In the genomic region with DNA sequence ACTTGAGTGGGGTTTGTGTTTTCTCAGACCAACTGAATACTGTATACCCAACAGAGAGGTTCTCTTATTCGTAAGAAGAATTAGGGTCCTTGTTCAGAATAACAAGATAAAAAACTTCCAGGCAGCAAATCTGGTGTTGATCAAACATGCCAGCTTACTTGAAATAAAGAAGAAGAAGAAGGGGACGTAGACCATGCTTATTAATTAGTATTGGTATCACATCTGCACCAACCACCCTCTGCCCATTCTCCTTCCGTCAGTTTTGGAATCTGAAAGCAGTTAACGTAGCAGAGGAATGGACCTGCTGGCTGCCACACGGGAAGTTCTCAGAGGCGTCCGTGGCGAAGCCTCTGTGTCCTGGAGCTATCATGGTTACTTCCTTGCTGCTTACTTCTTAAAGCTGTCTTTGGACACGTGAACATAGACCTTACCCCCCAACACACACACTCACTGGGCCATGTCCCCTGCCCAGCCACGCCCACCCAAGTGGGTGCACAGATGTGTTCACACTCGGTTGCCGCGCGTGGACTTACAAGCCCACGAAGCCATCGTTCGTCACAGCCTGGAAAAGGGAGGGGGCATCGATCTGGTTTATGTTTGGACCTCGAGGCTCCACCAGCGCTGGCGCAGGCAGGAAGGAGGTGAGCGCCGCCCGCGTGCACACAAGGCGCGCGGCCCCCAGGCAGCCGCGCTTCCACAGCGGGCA, we compare ENCODE assay signal across 7 cellular contexts. TPM values are rescaled to one million over a fixed set of nuclear protein-coding genes. Genes with fewer than 3 reads are reported as not detected.
A peak's percentile ranks its signal among the peaks of the same experiment; 100 is the strongest.
DNase-seq lines count a peak whose midpoint lies in the region; ATAC-seq, FAIRE-seq and TF ChIP-seq lines count a peak whose summit lies in the region.

No MANE protein-coding gene starts in this region.

- ATAC-seq in psoas muscle, result no peak
- no peak for ATAC-seq in HG03280 (IDR thresholded peaks at IDR 0.05; ENCODE audit: unreplicated experiment)

- FAIRE-seq in GM18507 (lab: Jason Lieb, UNC), result peak; percentile 9

- TF ChIP-seq CTCF in epithelial cell of proximal tubule (conservative IDR thresholded peaks at IDR 0.05; ENCODE audit: low read depth, low read length), result no peak
- TF ChIP-seq CTCF in psoas muscle (IDR thresholded peaks at IDR 0.05), result no peak

- 31 to 37% (median 32%) methylated on average over 27 to 31 of the region's 31 CpGs for WGBS in psoas muscle, 3 donors

- H3K27me3 ChIP-seq in MG63, result peaks cover 50% of the 10 kb centered on the region
- H3K27me3 ChIP-seq in psoas muscle (ENCODE audit: insufficient read depth in 3 of 3, low read length in 2 of 3), result peaks cover 0 to 78% (median 27%) of the 10 kb centered on the region in 3 donors

- H3K36me3 ChIP-seq in MG63, result no peaks in the 10 kb centered on the region
- H3K36me3 ChIP-seq in psoas muscle (ENCODE audit: insufficient read depth in 1 of 2, low read depth in 1 of 2), result no peaks in the 10 kb centered on the region

- H3K4me3 ChIP-seq in MG63 (peak overlapping the region; percentile 43; the same call in 1 of the 2 replicates), epithelial cell of proximal tubule (ENCODE audit: low read depth, low read length) (peak overlapping the region; percentile 54), psoas muscle (peak overlapping the region; percentile 70)

- intact Hi-C loops in psoas muscle (cut with DNase I), result loop anchor here (5.0 kb wide), 3 partner anchors 253 to 463 kb away; no protein-coding TSS in a partner anchor

- H3K9me3 ChIP-seq in MG63, result no peaks in the 10 kb centered on the region
- H3K9me3 ChIP-seq in psoas muscle, result no peaks in the 10 kb centered on the region

- H3K27ac ChIP-seq in psoas muscle, result no peak overlapping the region

- DNase-seq in GM18507 (ENCODE audit: extremely low spot score, insufficient read length, low read depth) (no peak), MG63 (no peak), epithelial cell of proximal tubule (ENCODE audit: low read depth) (no peak), psoas muscle (no peak), GF-D8 (lab: John Stamatoyannopoulos, UW) (no peak)
- DNase-seq in NK-92 treated with Interleukin-12 subunit alpha and Interleukin-12 subunit beta, amount 100 ng/mL, for 24 hours (lab: John Stamatoyannopoulos, UW), result no peak

- peaks cover 29% of the 10 kb centered on the region for H3K4me1 ChIP-seq in psoas muscle

RNA-seq across cellular contexts. Expression of gene DLL1, which starts 4.1 kb away (rescaled TPM):
- total RNA-seq in MG63 (2014; rRNA removed; shearing (Covaris generic); ENCODE audit: low replicate concordance), result 0.10 and 2.7 TPM in 2 replicates
- total RNA-seq in epithelial cell of proximal tubule (1.4 and 1.7 TPM in 2 replicates), psoas muscle (1 to 10 TPM; 2.9 to 5.3 (median 4.6) TPM)
- polyA plus RNA-seq in psoas muscle, result 1 to 10 TPM; 1.5 to 1.8 (median 1.6) TPM

RNA-seq across cellular contexts. Expression of gene FAM120B, which starts 11.6 kb away (rescaled TPM):
- total RNA-seq in MG63 (2014; rRNA removed; shearing (Covaris generic); ENCODE audit: low replicate concordance), result 11.5 and 14.3 TPM in 2 replicates
- total RNA-seq in epithelial cell of proximal tubule, result 5.0 and 7.0 TPM in 2 replicates
- total RNA-seq in psoas muscle, result 10 to 100 TPM; 17.2 to 24.2 (median 23.7) TPM
- polyA plus RNA-seq in psoas muscle, result 10 to 100 TPM in 1 of 3 donors, 1 to 10 TPM in 2; 9.2 to 19.4 (median 9.4) TPM
